ENCODE assay signal across 8 cellular contexts in the genomic region with DNA sequence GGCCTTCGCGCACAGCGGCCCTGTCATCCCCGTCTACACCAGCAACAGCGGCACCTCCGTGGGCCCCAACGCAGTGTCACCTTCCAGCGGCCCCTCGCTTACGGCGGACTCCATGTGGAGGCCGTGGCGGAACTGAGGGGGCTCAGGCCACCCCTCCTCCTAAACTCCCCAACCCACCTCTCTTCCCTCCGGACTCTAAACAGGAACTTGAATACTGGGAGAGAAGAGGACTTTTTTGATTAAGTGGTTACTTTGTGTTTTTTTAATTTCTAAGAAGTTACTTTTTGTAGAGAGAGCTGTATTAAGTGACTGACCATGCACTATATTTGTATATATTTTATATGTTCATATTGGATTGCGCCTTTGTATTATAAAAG. TPM values are rescaled to one million over a fixed set of nuclear protein-coding genes. Genes with fewer than 3 reads are reported as not detected.
A peak's percentile ranks its signal among the peaks of the same experiment; 100 is the strongest.
DNase-seq lines count a peak whose midpoint lies in the region; ATAC-seq and TF ChIP-seq lines count a peak whose summit lies in the region.

No MANE protein-coding gene starts in this region.

- no peaks in the 10 kb centered on the region for H3K27me3 ChIP-seq in right atrium auricular region
- no peaks in the 10 kb centered on the region for H3K27me3 ChIP-seq in brain microvascular endothelial cell (replicated peaks)

- in situ Hi-C loops in brain microvascular endothelial cell (cut with HindIII; ENCODE audit: low pct_ligation_motif_present, low sequenced_read_pairs), result no loop called here

- peaks cover 0 to 59% of the 10 kb centered on the region in 2 donors for H3K4me1 ChIP-seq in right atrium auricular region

- intact Hi-C loops in Right ventricle myocardium inferior (cut with DNase I), result loop anchor here (5.0 kb wide), 1 partner anchor 156 kb away; no protein-coding TSS in a partner anchor

- no peaks in the 10 kb centered on the region for H3K36me3 ChIP-seq in right atrium auricular region
- peaks cover 2% of the 10 kb centered on the region for H3K36me3 ChIP-seq in brain microvascular endothelial cell (replicated peaks)

- TF ChIP-seq CTCF in right atrium auricular region (IDR thresholded peaks at IDR 0.05), result no peak
- no peak for TF ChIP-seq CTCF in brain microvascular endothelial cell (IDR thresholded peaks at IDR 0.05; ENCODE audit: low read depth, low read length, missing control alignments)
- no peak for TF ChIP-seq CTCF in mesothelial cell of epicardium (IDR thresholded peaks at IDR 0.05; ENCODE audit: unreplicated experiment)

- no peaks in the 10 kb centered on the region for H3K27me3 Mint-ChIP-seq in mesothelial cell of epicardium (ENCODE audit: low read depth)

- ATAC-seq in Right ventricle myocardium inferior (no peak), HG02588 (IDR thresholded peaks at IDR 0.05; ENCODE audit: unreplicated experiment) (no peak), GM18907 (IDR thresholded peaks at IDR 0.05; ENCODE audit: unreplicated experiment) (no peak), GM21526 (IDR thresholded peaks at IDR 0.05; ENCODE audit: low FRiP score, unreplicated experiment) (no peak)

- no peaks in the 10 kb centered on the region for H3K9me3 Mint-ChIP-seq in mesothelial cell of epicardium

- H3K27ac ChIP-seq in right atrium auricular region (peak overlapping the region; percentile 92 to 98), brain microvascular endothelial cell (peak overlapping the region; percentile 89)

- H3K4me1 Mint-ChIP-seq in mesothelial cell of epicardium, result peaks cover 45% of the 10 kb centered on the region

- DNase-seq in right atrium auricular region (ENCODE audit: low spot score) (no peak), Right ventricle myocardium inferior (ENCODE audit: missing footprints) (no peak), brain microvascular endothelial cell (no peak), mesothelial cell of epicardium (ENCODE audit: low spot score in 2 of 2, unreplicated experiment in 2 of 2) (no peak), NCI-H1930 (lab: John Stamatoyannopoulos, UW) (no peak)

- H3K36me3 Mint-ChIP-seq in mesothelial cell of epicardium, result peaks cover 7% of the 10 kb centered on the region

- H3K27ac Mint-ChIP-seq in mesothelial cell of epicardium, result peak overlapping the region; percentile 90

- H3K4me3 ChIP-seq in right atrium auricular region, result peak overlapping the region; percentile 59 to 75
- H3K4me3 ChIP-seq in brain microvascular endothelial cell (ENCODE audit: low read depth, low read length), result peak overlapping the region; percentile 94

- H3K4me3 Mint-ChIP-seq in mesothelial cell of epicardium, result peak overlapping the region; percentile 90

- no peaks in the 10 kb centered on the region for H3K9me3 ChIP-seq in right atrium auricular region

RNA-seq across cellular contexts. Expression of a gene that starts 2.1 kb away (rescaled TPM):
- total RNA-seq in right atrium auricular region (10 to 100 TPM; 32.1 to 43.6 TPM), Right ventricle myocardium inferior (11.4 TPM), mesothelial cell of epicardium (99.9 to 108 TPM (median 104 TPM) in 3 replicates)
